ENCODE assay signal across 8 cellular contexts in the genomic region with DNA sequence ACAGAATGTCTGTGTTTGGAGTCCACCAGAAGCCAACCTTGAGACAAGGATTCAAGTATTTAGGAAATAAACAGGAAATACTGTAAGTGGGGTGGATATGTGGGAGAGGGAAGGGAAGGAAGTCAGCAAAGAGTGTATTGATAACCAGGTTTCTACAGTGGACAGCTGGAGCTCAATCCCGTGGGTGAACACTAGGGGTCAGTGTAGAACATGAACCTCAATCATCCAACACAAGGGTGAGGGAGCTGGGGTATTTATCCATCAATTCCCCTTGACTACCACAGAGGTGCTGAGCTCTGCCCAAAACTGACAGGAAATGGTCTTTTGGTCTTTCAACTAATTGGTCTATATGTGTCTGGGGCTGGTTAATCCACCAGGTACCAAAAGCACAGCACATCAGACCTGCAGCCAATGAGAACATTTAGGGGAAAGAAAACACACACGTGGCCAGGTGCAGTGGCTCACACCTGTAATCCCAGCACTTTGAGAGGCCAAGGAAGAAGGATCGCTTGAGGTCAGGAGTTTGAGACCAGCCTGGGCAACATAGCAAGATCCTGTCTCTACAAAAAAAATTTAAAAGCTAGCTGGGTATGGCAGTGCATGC. TPM values are rescaled to one million over a fixed set of nuclear protein-coding genes. Genes with fewer than 3 reads are reported as not detected.
DNase-seq lines count a peak whose midpoint lies in the region; ATAC-seq, FAIRE-seq and TF ChIP-seq lines count a peak whose summit lies in the region.

No MANE protein-coding gene starts in this region.

- no peak for ATAC-seq in GM21390 (IDR thresholded peaks at IDR 0.05; ENCODE audit: unreplicated experiment)

- WGBS in esophagus muscularis mucosa = 61% methylated on average over 3 of the region's 3 CpGs

- H2AFZ ChIP-seq in parathyroid adenoma = no peak overlapping the region

- H3K27ac ChIP-seq in esophagus muscularis mucosa (replicated peaks in 1 of 4) = no peak overlapping the region
- no peak overlapping the region for H3K27ac ChIP-seq in parathyroid adenoma

- DNase-seq in D721Med (ENCODE audit: insufficient read length, low spot score) (no peak), Kasumi-1 (lab: John Stamatoyannopoulos, UW) (peak; percentile 19 to 24), esophagus muscularis mucosa (ENCODE audit: extremely low spot score) (no peak), NCI-H526 treated with DMSO at 0.1 percent for 48 hours (lab: John Stamatoyannopoulos, UW) (no peak)
- DNase-seq in activated CD4-positive, alpha-beta T cell treated with anti-CD3 and anti-CD28 coated beads, Interleukin-2, amount 50 U/mL, for 4 hours = peak; percentile 48 to 60
- DNase-seq in NK-92 treated with Interleukin-12 subunit alpha and Interleukin-12 subunit beta, amount 100 ng/mL, for 24 hours (lab: John Stamatoyannopoulos, UW) = no peak

- no peak overlapping the region for H3K4me2 ChIP-seq in parathyroid adenoma (ENCODE audit: low read length)

- peaks cover 0 to 20% (median 16%) of the 10 kb centered on the region in 4 donors for H3K9me3 ChIP-seq in esophagus muscularis mucosa
- H3K9me3 ChIP-seq in parathyroid adenoma (ENCODE audit: control insufficient read depth, low read length) = no peaks in the 10 kb centered on the region

- H3K36me3 ChIP-seq in esophagus muscularis mucosa = no peaks in the 10 kb centered on the region
- no peaks in the 10 kb centered on the region for H3K36me3 ChIP-seq in parathyroid adenoma (ENCODE audit: control insufficient read depth, insufficient read depth, low read length)

- TF ChIP-seq EP300 in esophagus muscularis mucosa (IDR thresholded peaks at IDR 0.05) = no peak

- H3K4me3 ChIP-seq in esophagus muscularis mucosa = no peak overlapping the region
- H3K4me3 ChIP-seq in parathyroid adenoma (ENCODE audit: low read depth, low read length) = no peak overlapping the region

- H3K27me3 ChIP-seq in esophagus muscularis mucosa (no peaks in the 10 kb centered on the region), parathyroid adenoma (ENCODE audit: control insufficient read depth, insufficient read depth, low read length) (no peaks in the 10 kb centered on the region)

- TF ChIP-seq CTCF in D721Med (IDR thresholded peaks at IDR 0.05; ENCODE audit: insufficient read depth, missing control alignments) (peak; percentile 54), esophagus muscularis mucosa (IDR thresholded peaks at IDR 0.05) (peak; percentile 57 to 72 (median 59)), parathyroid adenoma (IDR thresholded peaks at IDR 0.05) (peak; percentile 35)

- H3K79me2 ChIP-seq in parathyroid adenoma = no peaks in the 10 kb centered on the region

- TF ChIP-seq POLR2A in esophagus muscularis mucosa (IDR thresholded peaks at IDR 0.05; ENCODE audit: low read depth) = no peak

- FAIRE-seq in D721Med (lab: Jason Lieb, UNC) = no peak

- H3K9ac ChIP-seq in parathyroid adenoma = no peak overlapping the region

- intact Hi-C loops in esophagus muscularis mucosa (cut with DNase I) = loop anchor here (2.0 to 10.0 kb wide), 3 partner anchors 49 to 456 kb away; no protein-coding TSS in a partner anchor

- H3K4me1 ChIP-seq in esophagus muscularis mucosa = peaks cover 2 to 3% (median 2%) of the 10 kb centered on the region in 4 donors
- no peaks in the 10 kb centered on the region for H3K4me1 ChIP-seq in parathyroid adenoma

RNA-seq across cellular contexts. Expression of gene SYDE1, which starts 5.6 kb away (rescaled TPM):
- 100 to 1,000 TPM in 1 of 4 donors, 10 to 100 TPM in 3; 42.8 to 106 (median 77.1) TPM for total RNA-seq in esophagus muscularis mucosa

RNA-seq across cellular contexts. Expression of gene OR1I1, which starts 19.6 kb away (rescaled TPM):
- total RNA-seq in esophagus muscularis mucosa = not detected

RNA-seq across cellular contexts. Expression of gene CASP14, which starts 52.3 kb away (rescaled TPM):
- total RNA-seq in esophagus muscularis mucosa = not detected

Comparison
In these comparisons a context has a peak if more than half of its experiments do, and no peak if none do; other contexts are left out.
1. DNase-seq: peak in Kasumi-1 (2 of 2) and activated CD4-positive, alpha-beta T cell treated with anti-CD3 and anti-CD28 coated beads, Interleukin-2, amount 50 U/mL, for 4 hours (2 of 2); none in D721Med (single experiment), esophagus muscularis mucosa (single experiment), NK-92 treated with Interleukin-12 subunit alpha and Interleukin-12 subunit beta, amount 100 ng/mL, for 24 hours (single experiment) and NCI-H526 treated with DMSO at 0.1 percent for 48 hours (single experiment).
2. Peak in every context shown above with its lines, with median percentiles within 50 percentile points of each other: CTCF ChIP-seq.